8 cellular contexts compared by ENCODE assay signal in the genomic region with DNA sequence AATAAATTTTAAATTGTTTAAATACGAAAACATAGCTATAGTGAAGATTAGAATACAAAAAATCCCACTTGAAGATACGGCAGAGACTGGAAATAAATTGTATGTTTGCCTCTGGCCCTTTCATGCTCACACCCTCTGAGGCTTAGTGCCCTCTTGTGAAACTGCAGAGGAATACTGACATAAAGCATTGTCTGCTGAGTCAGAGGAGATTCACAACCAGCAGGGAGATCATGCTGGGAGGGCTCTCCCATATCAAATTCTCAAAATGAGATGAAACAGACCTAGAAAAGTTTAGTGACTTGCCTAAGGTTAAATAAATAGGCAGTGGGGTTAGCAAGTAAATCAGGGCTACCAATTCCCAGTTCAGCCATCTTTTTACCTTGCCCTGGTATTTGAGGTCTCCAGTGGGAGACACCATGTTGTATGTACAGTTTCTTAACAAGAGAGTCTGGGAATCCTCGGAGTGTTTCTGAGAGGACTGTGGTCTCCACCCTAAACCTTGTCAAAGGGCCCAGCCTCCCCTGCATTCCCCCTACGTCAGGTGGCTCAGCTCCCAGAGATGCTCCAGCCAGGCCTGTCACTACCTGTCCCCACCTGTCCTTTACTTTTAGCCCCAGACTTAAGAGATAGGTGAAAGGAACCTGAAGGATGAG.
DNase-seq lines count a peak whose midpoint lies in the region; ATAC-seq and TF ChIP-seq lines count a peak whose summit lies in the region.

No MANE protein-coding gene starts in this region.

- H3K36me3 Mint-ChIP-seq in WTC11: peaks cover 11% of the 10 kb centered on the region; the same call in 1 of the 2 replicates

- peak overlapping the region; percentile 72 for H3K27ac Mint-ChIP-seq in WTC11

- TF ChIP-seq CTCF in AG09309 (IDR thresholded peaks at IDR 0.05; ENCODE audit: control insufficient read depth, insufficient read depth, low read depth, low read length, missing control alignments) (peak; percentile 52), HFF-Myc (IDR thresholded peaks at IDR 0.05; ENCODE audit: low read depth, low read length, missing control alignments) (peak; percentile 8), WTC11 (IDR thresholded peaks at IDR 0.05) (no peak), GM10248 (IDR thresholded peaks at IDR 0.05; ENCODE audit: control extremely low read depth, extremely low read depth, low read depth, missing control alignments) (no peak)

- CTCF ChIA-PET in WTC11 (lab: Charles Lee) (no interaction called here), GM10248 (lab: Yijun Ruan, JAX) (no interaction called here)

- DNase-seq in AG09309 (ENCODE audit: low read depth): no peak
- no peak for DNase-seq in HFF-Myc (ENCODE audit: extremely low read depth, low read depth)
- DNase-seq in WTC11 (ENCODE audit: low spot score): no peak
- no peak for DNase-seq in left colon
- no peak for DNase-seq in mucosa of gallbladder (ENCODE audit: low spot score)
- DNase-seq in GM10248 (ENCODE audit: extremely low spot score): no peak

- H3K27me3 Mint-ChIP-seq in WTC11 (ENCODE audit: low read depth): no peaks in the 10 kb centered on the region

- intact Hi-C loops in left colon (cut with DNase I, micrococcal nuclease): no loop called here

- H3K4me1 Mint-ChIP-seq in WTC11: peaks cover 86% of the 10 kb centered on the region

- POLR2A ChIA-PET in WTC11 (lab: Charles Lee): no interaction called here
- POLR2A ChIA-PET in GM10248 (lab: Yijun Ruan, JAX): no interaction called here

- H3K4me3 ChIP-seq in AG09309 (ENCODE audit: control insufficient read depth, low read depth, low read length) (no peak overlapping the region), HFF-Myc (replicated peaks; ENCODE audit: low read depth, low read length) (no peak overlapping the region)

- ATAC-seq in WTC11 (peak; percentile 57), left colon (peak; percentile 77), HG03097 (IDR thresholded peaks at IDR 0.05; ENCODE audit: low FRiP score, unreplicated experiment) (no peak), GM21360 (IDR thresholded peaks at IDR 0.05; ENCODE audit: unreplicated experiment) (no peak)

- no peaks in the 10 kb centered on the region for H3K9me3 Mint-ChIP-seq in WTC11

- H3K4me3 Mint-ChIP-seq in WTC11: no peak overlapping the region

TF ChIP-seq in WTC11, 78 proteins besides CTCF, POLR2A, EP300 and RAD21:
- TF ChIP-seq GRHL2 (CRISPR knock-in tag; IDR thresholded peaks at IDR 0.05; ENCODE audit: insufficient replicate concordance, severe bottlenecking) (no peak), CREB1 (CRISPR knock-in tag; IDR thresholded peaks at IDR 0.05) (no peak), NR3C1 (CRISPR knock-in tag; conservative IDR thresholded peaks at IDR 0.05; ENCODE audit: low read depth) (no peak), GTF2I (CRISPR knock-in tag; conservative IDR thresholded peaks at IDR 0.05) (no peak), SMAD4 (CRISPR knock-in tag; IDR thresholded peaks at IDR 0.05) (no peak), ZNF232 (CRISPR knock-in tag; IDR thresholded peaks at IDR 0.05) (no peak), KAT7 (CRISPR knock-in tag; IDR thresholded peaks at IDR 0.05; ENCODE audit: borderline replicate concordance) (no peak), NFATC4 (CRISPR knock-in tag; IDR thresholded peaks at IDR 0.05) (no peak)
- TF ChIP-seq, protein P1, sequence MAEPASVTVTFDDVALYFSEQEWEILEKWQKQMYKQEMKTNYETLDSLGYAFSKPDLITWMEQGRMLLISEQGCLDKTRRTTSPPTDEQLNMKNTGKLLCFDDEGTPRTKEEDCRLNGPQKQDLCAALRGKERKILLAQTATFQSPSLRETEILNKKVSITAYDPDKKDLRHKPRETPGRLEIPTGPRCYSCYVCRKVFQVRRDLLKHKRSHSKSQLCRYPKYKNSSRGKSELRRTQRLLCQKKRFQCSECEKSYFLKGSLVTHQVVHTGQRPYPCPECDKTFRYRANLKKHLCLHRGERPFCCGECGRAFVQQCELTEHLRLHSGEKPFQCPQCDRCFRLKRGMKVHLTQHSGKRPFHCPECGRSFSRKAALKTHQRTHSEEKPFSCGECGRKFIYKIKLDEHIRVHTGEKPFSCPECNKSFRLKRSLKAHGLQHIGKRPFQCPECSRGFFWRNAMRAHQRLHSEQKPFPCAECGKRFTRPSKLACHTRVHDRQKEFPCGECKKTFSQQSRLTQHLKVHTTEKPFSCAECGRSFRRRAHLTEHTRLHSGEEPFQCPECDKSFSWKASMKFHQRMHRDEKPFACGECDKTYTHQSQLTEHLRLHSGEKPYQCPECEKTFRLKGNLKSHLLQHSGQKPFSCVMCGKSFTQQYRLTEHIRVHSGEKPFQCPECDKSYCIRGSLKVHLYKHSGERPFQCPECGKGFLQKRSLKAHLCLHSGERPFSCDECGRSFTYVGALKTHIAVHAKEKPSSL (CRISPR knock-in tag; conservative IDR thresholded peaks at IDR 0.05): no peak
- TF ChIP-seq, protein P2, sequence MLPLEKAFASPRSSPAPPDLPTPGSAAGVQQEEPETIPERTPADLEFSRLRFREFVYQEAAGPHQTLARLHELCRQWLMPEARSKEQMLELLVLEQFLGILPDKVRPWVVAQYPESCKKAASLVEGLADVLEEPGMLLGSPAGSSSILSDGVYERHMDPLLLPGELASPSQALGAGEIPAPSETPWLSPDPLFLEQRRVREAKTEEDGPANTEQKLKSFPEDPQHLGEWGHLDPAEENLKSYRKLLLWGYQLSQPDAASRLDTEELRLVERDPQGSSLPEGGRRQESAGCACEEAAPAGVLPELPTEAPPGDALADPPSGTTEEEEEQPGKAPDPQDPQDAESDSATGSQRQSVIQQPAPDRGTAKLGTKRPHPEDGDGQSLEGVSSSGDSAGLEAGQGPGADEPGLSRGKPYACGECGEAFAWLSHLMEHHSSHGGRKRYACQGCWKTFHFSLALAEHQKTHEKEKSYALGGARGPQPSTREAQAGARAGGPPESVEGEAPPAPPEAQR (CRISPR knock-in tag; IDR thresholded peaks at IDR 0.05): no peak
- TF ChIP-seq, protein P3, sequence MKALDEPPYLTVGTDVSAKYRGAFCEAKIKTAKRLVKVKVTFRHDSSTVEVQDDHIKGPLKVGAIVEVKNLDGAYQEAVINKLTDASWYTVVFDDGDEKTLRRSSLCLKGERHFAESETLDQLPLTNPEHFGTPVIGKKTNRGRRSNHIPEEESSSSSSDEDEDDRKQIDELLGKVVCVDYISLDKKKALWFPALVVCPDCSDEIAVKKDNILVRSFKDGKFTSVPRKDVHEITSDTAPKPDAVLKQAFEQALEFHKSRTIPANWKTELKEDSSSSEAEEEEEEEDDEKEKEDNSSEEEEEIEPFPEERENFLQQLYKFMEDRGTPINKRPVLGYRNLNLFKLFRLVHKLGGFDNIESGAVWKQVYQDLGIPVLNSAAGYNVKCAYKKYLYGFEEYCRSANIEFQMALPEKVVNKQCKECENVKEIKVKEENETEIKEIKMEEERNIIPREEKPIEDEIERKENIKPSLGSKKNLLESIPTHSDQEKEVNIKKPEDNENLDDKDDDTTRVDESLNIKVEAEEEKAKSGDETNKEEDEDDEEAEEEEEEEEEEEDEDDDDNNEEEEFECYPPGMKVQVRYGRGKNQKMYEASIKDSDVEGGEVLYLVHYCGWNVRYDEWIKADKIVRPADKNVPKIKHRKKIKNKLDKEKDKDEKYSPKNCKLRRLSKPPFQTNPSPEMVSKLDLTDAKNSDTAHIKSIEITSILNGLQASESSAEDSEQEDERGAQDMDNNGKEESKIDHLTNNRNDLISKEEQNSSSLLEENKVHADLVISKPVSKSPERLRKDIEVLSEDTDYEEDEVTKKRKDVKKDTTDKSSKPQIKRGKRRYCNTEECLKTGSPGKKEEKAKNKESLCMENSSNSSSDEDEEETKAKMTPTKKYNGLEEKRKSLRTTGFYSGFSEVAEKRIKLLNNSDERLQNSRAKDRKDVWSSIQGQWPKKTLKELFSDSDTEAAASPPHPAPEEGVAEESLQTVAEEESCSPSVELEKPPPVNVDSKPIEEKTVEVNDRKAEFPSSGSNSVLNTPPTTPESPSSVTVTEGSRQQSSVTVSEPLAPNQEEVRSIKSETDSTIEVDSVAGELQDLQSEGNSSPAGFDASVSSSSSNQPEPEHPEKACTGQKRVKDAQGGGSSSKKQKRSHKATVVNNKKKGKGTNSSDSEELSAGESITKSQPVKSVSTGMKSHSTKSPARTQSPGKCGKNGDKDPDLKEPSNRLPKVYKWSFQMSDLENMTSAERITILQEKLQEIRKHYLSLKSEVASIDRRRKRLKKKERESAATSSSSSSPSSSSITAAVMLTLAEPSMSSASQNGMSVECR (CRISPR knock-in tag; IDR thresholded peaks at IDR 0.05; ENCODE audit: borderline replicate concordance): no peak
TF ChIP-seq in WTC11: peak in this region for 0.

Comparison
In these comparisons a context has a peak if more than half of its experiments do, and no peak if none do; other contexts are left out.
1. CTCF ChIP-seq: peak in AG09309 (single experiment) and HFF-Myc (single experiment); none in WTC11 (single experiment) and GM10248 (single experiment).
2. ATAC-seq: peak in WTC11 (single experiment) and left colon (single experiment); none in HG03097 (single experiment) and GM21360 (single experiment).